Comparison of ENCODE assay signal across 12 cellular contexts in genomic region chr21:33394260-33394659, GRCh38. TPM values are rescaled to one million over a fixed set of nuclear protein-coding genes. Genes with fewer than 3 reads are reported as not detected.
DNase-seq lines count a peak whose midpoint lies in the region; ATAC-seq and TF ChIP-seq lines count a peak whose summit lies in the region.
"Had no signal": no experiment of that assay in that cellular context is flagged by ENCODE, and none has a peak within 500 bp of the region (broad histone marks: within the 10 kb centered on the region; RNA-seq: fewer than 3 reads in every experiment).

No MANE protein-coding gene starts in this region.

- DNase-seq in AML-193 (lab: John Stamatoyannopoulos, UW), result peak; percentile 94
- DNase-seq in NB4 (ENCODE audit: low read depth), result peak; percentile 93
- DNase-seq in midbrain (lab: John Stamatoyannopoulos, UW), result peak; percentile 37
- DNase-seq in GDM1 (lab: John Stamatoyannopoulos, UW), result no peak
- DNase-seq in AG08396 (ENCODE audit: low spot score), result no peak
- DNase-seq in KG1 (lab: John Stamatoyannopoulos, UW), result no peak
- DNase-seq in activated CD8-positive, alpha-beta memory T cell treated with anti-CD3 and anti-CD28 coated beads, Interleukin-2, amount 10 ng/mL, durations not matched to agents 7 days and 5 days, result no peak
- DNase-seq: EL; Karpas-422; NCI-H2171; stimulated activated CD8-positive, alpha-beta memory T cell treated with anti-CD3 and anti-CD28 coated beads, Interleukin-4, amount 100 ng/mL, for 48 hours had no signal

- TF ChIP-seq POLR2A in NB4 (IDR thresholded peaks at IDR 0.05; ENCODE audit: extremely low read depth, insufficient read length), result no peak

- H3K27me3 Mint-ChIP-seq in dendritic cell treated with granulocyte-macrophage colony-stimulating factor and Interleukin-4, amounts not matched to agents 40 ng/mL and 50 ng/mL, for 4 days, result no peaks in the 10 kb centered on the region
- peaks cover 75% of the 10 kb centered on the region for H3K27me3 Mint-ChIP-seq in activated CD8-positive, alpha-beta memory T cell treated with anti-CD3 and anti-CD28 coated beads, Interleukin-2, amount 10 ng/mL, durations not matched to agents 7 days and 5 days

- intact Hi-C loops in dendritic cell treated with granulocyte-macrophage colony-stimulating factor and Interleukin-4, amounts not matched to agents 40 ng/mL and 50 ng/mL, for 4 days (cut with micrococcal nuclease), result loop anchor here (1.0 kb wide), 1 partner anchor 8 kb away; no protein-coding TSS in a partner anchor

- no peak for ATAC-seq in activated CD8-positive, alpha-beta memory T cell treated with anti-CD3 and anti-CD28 coated beads, Interleukin-2, amount 10 ng/mL, durations not matched to agents 7 days and 5 days

- TF ChIP-seq CTCF in NB4 (IDR thresholded peaks at IDR 0.05; ENCODE audit: low read depth, low read length), result no peak

- peaks cover 91% of the 10 kb centered on the region for H3K4me1 Mint-ChIP-seq in dendritic cell treated with granulocyte-macrophage colony-stimulating factor and Interleukin-4, amounts not matched to agents 40 ng/mL and 50 ng/mL, for 4 days (ENCODE audit: low read depth)
- no peaks in the 10 kb centered on the region for H3K4me1 Mint-ChIP-seq in activated CD8-positive, alpha-beta memory T cell treated with anti-CD3 and anti-CD28 coated beads, Interleukin-2, amount 10 ng/mL, durations not matched to agents 7 days and 5 days

- no peaks in the 10 kb centered on the region for H3K9me3 Mint-ChIP-seq in dendritic cell treated with granulocyte-macrophage colony-stimulating factor and Interleukin-4, amounts not matched to agents 40 ng/mL and 50 ng/mL, for 4 days
- no peaks in the 10 kb centered on the region for H3K9me3 Mint-ChIP-seq in activated CD8-positive, alpha-beta memory T cell treated with anti-CD3 and anti-CD28 coated beads, Interleukin-2, amount 10 ng/mL, durations not matched to agents 7 days and 5 days (ENCODE audit: low read depth)

- peak overlapping the region; percentile 92 for H3K27ac Mint-ChIP-seq in dendritic cell treated with granulocyte-macrophage colony-stimulating factor and Interleukin-4, amounts not matched to agents 40 ng/mL and 50 ng/mL, for 4 days
- no peak overlapping the region for H3K27ac Mint-ChIP-seq in activated CD8-positive, alpha-beta memory T cell treated with anti-CD3 and anti-CD28 coated beads, Interleukin-2, amount 10 ng/mL, durations not matched to agents 7 days and 5 days

- no peak overlapping the region for H3K4me3 ChIP-seq in NB4 (ENCODE audit: low read depth, low read length)

- H3K36me3 Mint-ChIP-seq in dendritic cell treated with granulocyte-macrophage colony-stimulating factor and Interleukin-4, amounts not matched to agents 40 ng/mL and 50 ng/mL, for 4 days (ENCODE audit: low read depth), result no peaks in the 10 kb centered on the region
- H3K36me3 Mint-ChIP-seq in activated CD8-positive, alpha-beta memory T cell treated with anti-CD3 and anti-CD28 coated beads, Interleukin-2, amount 10 ng/mL, durations not matched to agents 7 days and 5 days, result no peaks in the 10 kb centered on the region

- CTCF ChIA-PET in activated CD8-positive, alpha-beta memory T cell treated with anti-CD3 and anti-CD28 coated beads, Interleukin-2, amount 10 ng/mL, durations not matched to agents 7 days and 5 days (lab: Charles Lee), result no interaction called here

- H3K4me3 Mint-ChIP-seq in dendritic cell treated with granulocyte-macrophage colony-stimulating factor and Interleukin-4, amounts not matched to agents 40 ng/mL and 50 ng/mL, for 4 days, result peak overlapping the region; percentile 50
- no peak overlapping the region for H3K4me3 Mint-ChIP-seq in activated CD8-positive, alpha-beta memory T cell treated with anti-CD3 and anti-CD28 coated beads, Interleukin-2, amount 10 ng/mL, durations not matched to agents 7 days and 5 days

RNA-seq across cellular contexts. Expression of gene IFNGR2, which starts 9.0 kb away (rescaled TPM):
- under 1 TPM; 0.30 to 0.96 TPM for total RNA-seq in activated CD8-positive, alpha-beta memory T cell treated with anti-CD3 and anti-CD28 coated beads, Interleukin-2, amount 10 ng/mL, durations not matched to agents 7 days and 5 days

Comparison
In these comparisons a context has a peak if more than half of its experiments do, and no peak if none do; other contexts are left out.
1. DNase-seq: peak in AML-193 (2 of 2), NB4 (single experiment) and midbrain (single experiment); none in GDM1 (single experiment), AG08396 (single experiment), KG1 (single experiment) and activated CD8-positive, alpha-beta memory T cell treated with anti-CD3 and anti-CD28 coated beads, Interleukin-2, amount 10 ng/mL, durations not matched to agents 7 days and 5 days (single experiment).